1 cellular context compared by ENCODE assay signal in genomic region chr2:201888476-201888875, GRCh38.
TF ChIP-seq lines count a peak whose summit lies in the region.

No MANE protein-coding gene starts in this region.

TF ChIP-seq in SK-N-SH, 30 proteins besides CTCF, POLR2A, EP300 and RAD21 (continued from another document):
- TF ChIP-seq IRF3 (IDR thresholded peaks at IDR 0.05; ENCODE audit: low read depth, low read length) (no peak), MEF2A (IDR thresholded peaks at IDR 0.05; ENCODE audit: borderline replicate concordance, low read depth) (no peak), NRF1 (IDR thresholded peaks at IDR 0.05; ENCODE audit: low read depth, low read length) (no peak), RXRA (IDR thresholded peaks at IDR 0.05; ENCODE audit: borderline replicate concordance, low read depth) (no peak), RCOR1 (IDR thresholded peaks at IDR 0.05; ENCODE audit: low read length) (no peak), FOXJ3 (CRISPR knock-in tag; IDR thresholded peaks at IDR 0.05) (no peak)
TF ChIP-seq in SK-N-SH: peak in this region for 0.
